27 cellular contexts compared by ENCODE assay signal in the genomic region with DNA sequence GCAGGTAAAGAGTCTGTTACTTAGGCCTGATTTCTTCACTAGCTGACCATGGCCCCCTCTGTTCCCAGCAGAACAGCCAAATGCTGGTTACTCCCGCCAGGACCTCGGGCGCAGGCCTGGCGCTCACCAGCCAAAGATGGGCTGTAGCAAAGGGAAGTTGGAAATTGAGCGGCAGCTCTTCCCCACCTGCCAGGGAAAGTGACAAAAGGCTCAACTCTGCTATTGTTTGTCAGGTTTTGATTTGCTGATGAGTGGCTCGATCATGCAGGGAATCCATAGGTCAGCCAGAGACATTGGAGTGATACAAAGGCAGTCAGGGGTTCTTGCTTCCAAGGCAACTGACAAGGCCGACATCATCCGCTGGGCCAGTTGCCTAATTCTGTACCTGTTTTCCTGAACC.
"Had no signal": no experiment of that assay in that cellular context is flagged by ENCODE, and none has a peak within 500 bp of the region (broad histone marks: within the 10 kb centered on the region; RNA-seq: fewer than 3 reads in every experiment).

No MANE protein-coding gene starts in this region.

- H3K4me1 Mint-ChIP-seq: activated CD8-positive, alpha-beta memory T cell treated with anti-CD3 and anti-CD28 coated beads, Interleukin-2, amount 10 ng/mL, durations not matched to agents 7 days and 5 days; central memory CD8-positive, alpha-beta T cell; naive thymus-derived CD8-positive, alpha-beta T cell; T-helper 17 cell had no signal

- H3K4me1 ChIP-seq: breast epithelium, esophagus squamous epithelium, left lung, lower lobe of right lung, tibial nerve had no signal

- H3K27me3 ChIP-seq: breast epithelium, esophagus squamous epithelium, left lung, tibial nerve had no signal

- H3K27ac Mint-ChIP-seq: activated CD8-positive, alpha-beta memory T cell treated with anti-CD3 and anti-CD28 coated beads, Interleukin-2, amount 10 ng/mL, durations not matched to agents 7 days and 5 days; activated CD8-positive, alpha-beta T cell treated with anti-CD3 and anti-CD28 coated beads, Interleukin-2, amount 10 ng/mL, durations not matched to agents 7 days and 5 days; activated naive CD4-positive, alpha-beta T cell treated with anti-CD3 and anti-CD28 coated beads, Interleukin-2, amount 50 U/mL, for 72 hours; naive thymus-derived CD8-positive, alpha-beta T cell; T-helper 17 cell had no signal

- H3K4me3 Mint-ChIP-seq: activated CD8-positive, alpha-beta memory T cell treated with anti-CD3 and anti-CD28 coated beads, Interleukin-2, amount 10 ng/mL, durations not matched to agents 7 days and 5 days; activated CD8-positive, alpha-beta T cell treated with anti-CD3 and anti-CD28 coated beads, Interleukin-2, amount 10 ng/mL, durations not matched to agents 7 days and 5 days; central memory CD8-positive, alpha-beta T cell; neural crest cell; T-helper 17 cell had no signal

- H3K27ac ChIP-seq: breast epithelium, epithelial cell of prostate, esophagus squamous epithelium, left lung, lower lobe of right lung, tibial nerve, WERI-Rb-1 had no signal

- H3K4me3 ChIP-seq: breast epithelium, esophagus squamous epithelium, left lung, lower lobe of right lung, tibial nerve had no signal

- DNase-seq: activated CD4-positive, CD25-positive, alpha-beta regulatory T cell treated with anti-CD3 and anti-CD28 coated beads, Interleukin-2, amount 50 U/mL, for 72 hours; activated CD8-positive, alpha-beta memory T cell treated with anti-CD3 and anti-CD28 coated beads, Interleukin-2, amount 10 ng/mL, durations not matched to agents 7 days and 5 days; activated CD8-positive, alpha-beta T cell treated with anti-CD3 and anti-CD28 coated beads, Interleukin-2, amount 10 ng/mL, durations not matched to agents 7 days and 5 days; activated naive CD4-positive, alpha-beta T cell; activated T-cell treated with anti-CD3 and anti-CD28 coated beads, Interleukin-2, amount 50 U/mL, for 48 hours; dermis blood vessel endothelial cell; effector CD4-positive, alpha-beta T cell; esophagus squamous epithelium; foreskin melanocyte; glutamatergic neuron; left lung; lower lobe of right lung; mesenchymal stem cell; naive thymus-derived CD8-positive, alpha-beta T cell; right cardiac atrium; stimulated activated CD4-positive, alpha-beta T cell treated with anti-CD3 and anti-CD28 coated beads, Interleukin-15, amount 100 ng/mL, for 24 hours; stimulated activated CD4-positive, alpha-beta T cell treated with anti-CD3 and anti-CD28 coated beads, Interleukin-2, amount 100 ng/mL, for 24 hours; stimulated activated naive CD4-positive, alpha-beta T cell; T-helper 17 cell; T1000; WERI-Rb-1 had no signal

- H3K9me3 Mint-ChIP-seq: central memory CD8-positive, alpha-beta T cell; neural crest cell had no signal

- H3K27me3 Mint-ChIP-seq: activated CD8-positive, alpha-beta memory T cell treated with anti-CD3 and anti-CD28 coated beads, Interleukin-2, amount 10 ng/mL, durations not matched to agents 7 days and 5 days; central memory CD8-positive, alpha-beta T cell; T-helper 17 cell had no signal

- H3K36me3 Mint-ChIP-seq: activated CD8-positive, alpha-beta memory T cell treated with anti-CD3 and anti-CD28 coated beads, Interleukin-2, amount 10 ng/mL, durations not matched to agents 7 days and 5 days; activated naive CD4-positive, alpha-beta T cell treated with anti-CD3 and anti-CD28 coated beads, Interleukin-2, amount 50 U/mL, for 72 hours; naive thymus-derived CD8-positive, alpha-beta T cell had no signal

- H3K9me3 ChIP-seq: breast epithelium, esophagus squamous epithelium, left lung, lower lobe of right lung, tibial nerve had no signal

- H3K36me3 ChIP-seq: breast epithelium, esophagus squamous epithelium, left lung, lower lobe of right lung, tibial nerve, WERI-Rb-1 had no signal

- ATAC-seq: activated CD8-positive, alpha-beta memory T cell treated with anti-CD3 and anti-CD28 coated beads, Interleukin-2, amount 10 ng/mL, durations not matched to agents 7 days and 5 days; activated CD8-positive, alpha-beta T cell treated with anti-CD3 and anti-CD28 coated beads, Interleukin-2, amount 10 ng/mL, durations not matched to agents 7 days and 5 days; activated naive CD4-positive, alpha-beta T cell treated with anti-CD3 and anti-CD28 coated beads, Interleukin-2, amount 50 U/mL, for 72 hours; left lung; lower lobe of right lung; naive thymus-derived CD8-positive, alpha-beta T cell; right cardiac atrium; T-helper 17 cell had no signal
